In genomic region chr10:89163265-89163995, GRCh38 we compare ENCODE assay signal across 8 cellular contexts.
DNase-seq lines count a peak whose midpoint lies in the region; ATAC-seq lines count a peak whose summit lies in the region.

No MANE protein-coding gene starts in this region.

- peak; percentile 98 for ATAC-seq in GM19395 (IDR thresholded peaks at IDR 0.05; ENCODE audit: unreplicated experiment)
- ATAC-seq in HG03469 (IDR thresholded peaks at IDR 0.05; ENCODE audit: unreplicated experiment) = peak; percentile 89

- DNase-seq in AG08396 (ENCODE audit: low spot score) (peak; percentile 12), fibroblast of peridontal ligament (ENCODE audit: extremely low read depth) (peak; percentile 90), NCI-H748 treated with DMSO at 0.1 percent for 48 hours (lab: John Stamatoyannopoulos, UW) (no peak), NCI-H2029 (lab: John Stamatoyannopoulos, UW) (no peak)
- DNase-seq in activated CD8-positive, alpha-beta memory T cell treated with anti-CD3 and anti-CD28 coated beads for 1 hour (ENCODE audit: extremely low read depth in 1 of 2, low read depth in 1 of 2) = peak; percentile 1 to 5
- DNase-seq in stimulated activated CD4-positive, alpha-beta T cell treated with anti-CD3 and anti-CD28 coated beads, Interleukin-1b, Interleukin-23, amount 100 ng/mL, for 24 hours (ENCODE audit: low read depth in 4 of 4, low spot score in 1 of 4) = peak; percentile 8 to 45 (median 25)

Comparison
In these comparisons a context has a peak if more than half of its experiments do, and no peak if none do; other contexts are left out.
1. DNase-seq: peak in AG08396 (single experiment), activated CD8-positive, alpha-beta memory T cell treated with anti-CD3 and anti-CD28 coated beads for 1 hour (2 of 2), fibroblast of peridontal ligament (single experiment) and stimulated activated CD4-positive, alpha-beta T cell treated with anti-CD3 and anti-CD28 coated beads, Interleukin-1b, Interleukin-23, amount 100 ng/mL, for 24 hours (4 of 4); none in NCI-H748 treated with DMSO at 0.1 percent for 48 hours (single experiment) and NCI-H2029 (single experiment).